Comparison of ENCODE assay signal across 17 cellular contexts in the genomic region with DNA sequence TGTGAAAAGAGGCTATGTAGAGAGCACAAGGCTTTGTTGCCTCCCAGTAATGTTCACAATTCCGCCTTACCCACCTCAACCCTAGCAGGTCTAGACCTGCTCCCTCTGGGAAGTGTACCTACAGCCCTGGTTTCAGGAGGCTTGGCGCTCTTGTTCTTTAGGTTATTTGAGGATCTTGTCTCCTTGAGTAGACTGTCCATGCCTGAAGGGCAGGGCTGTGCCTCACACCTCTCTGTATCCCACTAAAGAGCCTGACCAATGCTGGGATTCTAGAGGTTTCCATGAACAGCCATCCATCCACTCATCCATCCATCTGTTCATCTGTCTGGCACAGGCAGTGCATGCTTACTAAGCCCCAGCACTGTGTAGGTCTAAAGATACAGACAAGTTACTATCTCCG. TPM values are rescaled to one million over a fixed set of nuclear protein-coding genes. Genes with fewer than 3 reads are reported as not detected.
A peak's percentile ranks its signal among the peaks of the same experiment; 100 is the strongest.
DNase-seq lines count a peak whose midpoint lies in the region; ATAC-seq and TF ChIP-seq lines count a peak whose summit lies in the region.
"Had no signal": no experiment of that assay in that cellular context is flagged by ENCODE, and none has a peak within 500 bp of the region (broad histone marks: within the 10 kb centered on the region; RNA-seq: fewer than 3 reads in every experiment).

No MANE protein-coding gene starts in this region.

- no peaks in the 10 kb centered on the region for H3K36me3 ChIP-seq in SK-N-SH (replicated peaks in 1 of 2; ENCODE audit: control insufficient read depth in 1 of 2, insufficient read depth in 2 of 2, low read length in 1 of 2)
- H3K36me3 ChIP-seq in thoracic aorta, result no peaks in the 10 kb centered on the region
- H3K36me3 ChIP-seq in MM.1S (replicated peaks; ENCODE audit: insufficient read depth, low read length), result no peaks in the 10 kb centered on the region

- no peak for TF ChIP-seq EP300 in SK-N-SH (IDR thresholded peaks at IDR 0.05; ENCODE audit: borderline replicate concordance in 1 of 2, low read depth in 1 of 2, low read length in 1 of 2)

- H3K9me2 ChIP-seq in SK-N-SH (no peaks in the 10 kb centered on the region), MM.1S (replicated peaks; ENCODE audit: insufficient read depth, low read length) (no peaks in the 10 kb centered on the region)

- H3K4me1 ChIP-seq in SK-N-SH (ENCODE audit: control insufficient read depth in 1 of 2, insufficient read depth in 2 of 2, low read depth in 1 of 2, low read length in 1 of 2) (peaks cover 0 to 17% of the 10 kb centered on the region in 2 experiments; a peak in 2 of 4 replicates), thoracic aorta (ENCODE audit: control insufficient read depth in 1 of 2, low read depth in 2 of 2) (peaks cover 10 to 37% of the 10 kb centered on the region in 2 donors), MM.1S (ENCODE audit: low read length) (peaks cover 10% of the 10 kb centered on the region)
- H3K4me1 ChIP-seq: parathyroid adenoma had no signal

- H3K4me2 ChIP-seq in SK-N-SH (peak overlapping the region; percentile 66; the same call in 1 of the 2 replicates), MM.1S (ENCODE audit: low read depth, low read length) (no peak overlapping the region; the same call in 1 of the 2 replicates)

- H3F3A ChIP-seq in SK-N-SH (replicated peaks; ENCODE audit: insufficient read depth), result peaks cover 10% of the 10 kb centered on the region
- H3F3A ChIP-seq in MM.1S (ENCODE audit: insufficient read depth, low read length), result no peaks in the 10 kb centered on the region

- TF ChIP-seq RAD21 in SK-N-SH (IDR thresholded peaks at IDR 0.05; ENCODE audit: low read length), result no peak

- peaks cover 9% of the 10 kb centered on the region for H3K36me3 Mint-ChIP-seq in dendritic cell treated with granulocyte-macrophage colony-stimulating factor and Interleukin-4, amounts not matched to agents 40 ng/mL and 50 ng/mL, for 4 days (ENCODE audit: low read depth)
- H3K36me3 Mint-ChIP-seq: memory B cell, WTC11 had no signal

- POLR2A ChIA-PET in SK-N-SH (lab: Yijun Ruan, JAX), result no interaction called here

- no peaks in the 10 kb centered on the region for H3K27me3 Mint-ChIP-seq in dendritic cell treated with granulocyte-macrophage colony-stimulating factor and Interleukin-4, amounts not matched to agents 40 ng/mL and 50 ng/mL, for 4 days

- H3K9me3 ChIP-seq in SK-N-SH, result no peaks in the 10 kb centered on the region
- no peaks in the 10 kb centered on the region for H3K9me3 ChIP-seq in thoracic aorta
- H3K9me3 ChIP-seq in MM.1S (replicated peaks; ENCODE audit: insufficient read depth, low read length), result no peaks in the 10 kb centered on the region

- H3K4me3 Mint-ChIP-seq in dendritic cell treated with granulocyte-macrophage colony-stimulating factor and Interleukin-4, amounts not matched to agents 40 ng/mL and 50 ng/mL, for 4 days, result peak overlapping the region; percentile 67
- H3K4me3 Mint-ChIP-seq: memory B cell, WTC11 had no signal

- H4K20me1 ChIP-seq in SK-N-SH (ENCODE audit: insufficient read depth) (no peaks in the 10 kb centered on the region), MM.1S (ENCODE audit: insufficient read depth, low read length) (no peaks in the 10 kb centered on the region)

- H3K9me3 Mint-ChIP-seq in dendritic cell treated with granulocyte-macrophage colony-stimulating factor and Interleukin-4, amounts not matched to agents 40 ng/mL and 50 ng/mL, for 4 days, result peaks cover 4% of the 10 kb centered on the region

- ATAC-seq in SK-N-SH treated with all-trans-retinoic acid at 6 μM for 48 hours (no peak; the same call in 1 of the 3 replicates), thoracic aorta (ENCODE audit: insufficient number of reproducible peaks, low FRiP score, low read depth) (no peak), HG02840 (IDR thresholded peaks at IDR 0.05; ENCODE audit: low FRiP score, unreplicated experiment) (no peak), HG03159 (IDR thresholded peaks at IDR 0.05; ENCODE audit: unreplicated experiment) (no peak)

- DNase-seq in SK-N-SH, result no peak
- peak; percentile 43 for DNase-seq in mesenteric fat pad (ENCODE audit: low spot score)
- no peak for DNase-seq in thoracic aorta (ENCODE audit: low spot score)
- no peak for DNase-seq in MM.1S
- DNase-seq: activated T-cell treated with anti-CD3 and anti-CD28 coated beads for 4 hours; effector CD8-positive, alpha-beta T cell; KG1; NCI-H2029 treated with DMSO at 0.1 percent for 48 hours; NK-92 treated with Interleukin-12 subunit alpha and Interleukin-12 subunit beta, amount 100 ng/mL, for 24 hours had no signal

- no peak overlapping the region for H3K9ac ChIP-seq in SK-N-SH
- H3K9ac ChIP-seq in MM.1S (ENCODE audit: low read length), result no peak overlapping the region
- H3K9ac ChIP-seq: parathyroid adenoma had no signal

- H3K27ac Mint-ChIP-seq in dendritic cell treated with granulocyte-macrophage colony-stimulating factor and Interleukin-4, amounts not matched to agents 40 ng/mL and 50 ng/mL, for 4 days, result peak overlapping the region; percentile 71
- H3K27ac Mint-ChIP-seq: memory B cell, WTC11 had no signal

- CTCF ChIA-PET in SK-N-SH (lab: Yijun Ruan, JAX), result interaction anchor here (0.8 to 1.6 kb wide), 2 partner anchors 15 to 25 kb away, joined by 3 to 7 read pairs; no protein-coding TSS in a partner anchor

- no peak overlapping the region for H2AFZ ChIP-seq in SK-N-SH (ENCODE audit: low read depth)
- H2AFZ ChIP-seq in MM.1S (ENCODE audit: low read length), result no peak overlapping the region

- TF ChIP-seq CTCF in SK-N-SH (IDR thresholded peaks at IDR 0.05) (no peak), thoracic aorta (IDR thresholded peaks at IDR 0.05) (no peak), MM.1S (IDR thresholded peaks at IDR 0.05; ENCODE audit: low read length) (no peak)

- H3K79me2 ChIP-seq in SK-N-SH (ENCODE audit: insufficient read depth) (no peaks in the 10 kb centered on the region), MM.1S (ENCODE audit: low read length) (no peaks in the 10 kb centered on the region)
- H3K79me2 ChIP-seq: parathyroid adenoma had no signal

- intact Hi-C loops in dendritic cell treated with granulocyte-macrophage colony-stimulating factor and Interleukin-4, amounts not matched to agents 40 ng/mL and 50 ng/mL, for 4 days (cut with micrococcal nuclease), result loop anchor here (5.0 kb wide), 1 partner anchor 45 kb away; no protein-coding TSS in a partner anchor

- H3K27ac ChIP-seq in SK-N-SH (ENCODE audit: low read depth in 2 of 2, low read length in 1 of 2) (no peak overlapping the region), thoracic aorta (no peak overlapping the region), MM.1S (ENCODE audit: low read length) (no peak overlapping the region)
- H3K27ac ChIP-seq: 22Rv1, parathyroid adenoma had no signal

- H3K4me1 Mint-ChIP-seq in dendritic cell treated with granulocyte-macrophage colony-stimulating factor and Interleukin-4, amounts not matched to agents 40 ng/mL and 50 ng/mL, for 4 days (ENCODE audit: low read depth), result peaks cover 89% of the 10 kb centered on the region

- H3K4me3 ChIP-seq in SK-N-SH (ENCODE audit: low read depth in 2 of 2, low read length in 1 of 2) (no peak overlapping the region), thoracic aorta (peak overlapping the region; percentile 66), MM.1S (ENCODE audit: low read length) (no peak overlapping the region)

- 97% methylated on average over 3 of the region's 3 CpGs for WGBS in SK-N-SH (ENCODE audit: low lambda C conversion rate)

- no peaks in the 10 kb centered on the region for H3K27me3 ChIP-seq in SK-N-SH (ENCODE audit: insufficient read depth)
- no peaks in the 10 kb centered on the region for H3K27me3 ChIP-seq in thoracic aorta (replicated peaks; ENCODE audit: insufficient read depth)
- H3K27me3 ChIP-seq in MM.1S (replicated peaks; ENCODE audit: insufficient read depth, low read length), result no peaks in the 10 kb centered on the region

TF ChIP-seq in SK-N-SH, 30 proteins besides CTCF, POLR2A, EP300 and RAD21 (continues in another document):
- TF ChIP-seq POLR2AphosphoS5 (IDR thresholded peaks at IDR 0.05; ENCODE audit: low read depth, low read length), result no peak

TF ChIP-seq in SK-N-SH treated with all-trans-retinoic acid at 6 μM for 48 hours, 23 proteins besides CTCF, POLR2A, EP300 and RAD21 (continues in another document):
- TF ChIP-seq ZNF70 (CRISPR knock-in tag; IDR thresholded peaks at IDR 0.05) (no peak), ZC3H10 (CRISPR knock-in tag; IDR thresholded peaks at IDR 0.05) (no peak), POU6F1 (CRISPR knock-in tag; IDR thresholded peaks at IDR 0.05; ENCODE audit: borderline replicate concordance, low read depth) (no peak), ZFP30 (CRISPR knock-in tag; IDR thresholded peaks at IDR 0.05) (no peak), ARNTL (CRISPR knock-in tag; IDR thresholded peaks at IDR 0.05; ENCODE audit: borderline replicate concordance, low read depth) (no peak)

RNA-seq across cellular contexts. Expression of gene RAB7B, which starts 1.0 kb away (rescaled TPM):
- polyA plus RNA-seq in SK-N-SH (2012; rRNA removed), result 0.15 and 0.24 TPM in 2 replicates
- 0.14 and 0.19 TPM in 2 replicates for polyA plus RNA-seq in SK-N-SH (2012; cell fraction: cytosol; rRNA removed)
- 0.24 and 0.29 TPM in 2 replicates for polyA plus RNA-seq in SK-N-SH (2012; cell fraction: nucleus; rRNA removed)
- total RNA-seq in mesenteric fat pad, result 6.0 TPM
- total RNA-seq in thoracic aorta, result 10 to 100 TPM in 1 of 2 donors, 1 to 10 TPM in 1; 2.5 to 12.0 TPM
- total RNA-seq: WTC11 had no signal

RNA-seq across cellular contexts. Expression of gene CTSE, which starts 21.5 kb away (rescaled TPM):
- not detected in 2 replicates for polyA plus RNA-seq in SK-N-SH (2012; rRNA removed)
- 0.01 TPM in 1 of 2 replicates, not detected in the other for polyA plus RNA-seq in SK-N-SH (2012; cell fraction: cytosol; rRNA removed)
- polyA plus RNA-seq in SK-N-SH (2012; cell fraction: nucleus; rRNA removed), result not detected in 2 replicates
- total RNA-seq in mesenteric fat pad (0.35 TPM), thoracic aorta (10 to 100 TPM in 1 of 2 donors, not detected in 1; 22.2 TPM)

RNA-seq across cellular contexts. Expression of gene RHEX, which starts 50.8 kb away (rescaled TPM):
- not detected in 2 replicates for polyA plus RNA-seq in SK-N-SH (2012; rRNA removed)
- not detected in 2 replicates for polyA plus RNA-seq in SK-N-SH (2012; cell fraction: cytosol; rRNA removed)
- not detected in 2 replicates for polyA plus RNA-seq in SK-N-SH (2012; cell fraction: nucleus; rRNA removed)
- total RNA-seq in mesenteric fat pad (2.2 TPM), thoracic aorta (10 to 100 TPM in 1 of 2 donors, 1 to 10 TPM in 1; 6.1 to 36.7 TPM)
- total RNA-seq: WTC11 had no signal

RNA-seq across cellular contexts. Expression of gene SLC26A9, which starts 58.9 kb away (rescaled TPM):
- polyA plus RNA-seq in SK-N-SH (2012; rRNA removed), result not detected in 2 replicates
- polyA plus RNA-seq in SK-N-SH (2012; cell fraction: cytosol; rRNA removed), result not detected in 2 replicates
- polyA plus RNA-seq in SK-N-SH (2012; cell fraction: nucleus; rRNA removed), result 0.02 TPM in 1 of 2 replicates, not detected in the other
- total RNA-seq in mesenteric fat pad (not detected), thoracic aorta (1 to 10 TPM in 1 of 2 donors, not detected in 1; 1.1 TPM)
